In the genomic region with DNA sequence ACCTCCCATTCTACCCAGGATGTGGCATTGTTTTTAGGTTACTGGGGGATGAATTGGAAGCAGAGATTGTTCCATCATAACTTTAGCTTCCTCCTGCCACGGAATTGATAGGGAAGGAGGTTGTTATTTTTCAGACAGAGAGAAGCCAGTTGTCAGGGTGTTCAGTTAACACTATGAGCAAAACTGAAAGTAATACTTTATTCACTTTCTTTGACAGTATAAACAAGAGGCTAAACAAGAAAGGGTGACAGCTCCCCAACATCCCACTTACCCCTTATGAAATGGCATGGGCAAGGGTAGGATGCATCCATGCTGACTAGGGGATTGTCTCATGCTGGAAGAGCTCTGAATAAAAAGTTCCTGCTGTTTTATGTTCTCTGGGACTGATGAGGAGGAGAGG, we compare ENCODE assay signal across 25 cellular contexts. TPM values are rescaled to one million over a fixed set of nuclear protein-coding genes. Genes with fewer than 3 reads are reported as not detected.
"Had no signal": no experiment of that assay in that cellular context is flagged by ENCODE, and none has a peak within 500 bp of the region (broad histone marks: within the 10 kb centered on the region; RNA-seq: fewer than 3 reads in every experiment).

No MANE protein-coding gene starts in this region.

- H3K9me3 Mint-ChIP-seq: stimulated activated effector memory CD8-positive, alpha-beta T cell treated with anti-CD3 and anti-CD28 coated beads, Interleukin-12 subunit alpha, Interleukin-12 subunit beta, amount 100 ng/mL, for 72 hours had no signal

- H3K36me3 Mint-ChIP-seq: mesothelial cell of epicardium; naive B cell; natural killer cell treated with Interleukin-12 subunit alpha and Interleukin-12 subunit beta and Interleukin-15 and Interleukin-18, amount 100 ng/mL, for 72 hours; stimulated activated effector memory CD8-positive, alpha-beta T cell treated with anti-CD3 and anti-CD28 coated beads, Interleukin-12 subunit alpha, Interleukin-12 subunit beta, amount 100 ng/mL, for 72 hours had no signal

- H3K4me1 ChIP-seq: esophagus muscularis mucosa, foreskin keratinocyte, heart right ventricle, left lung, prostate gland, sigmoid colon, stomach, thyroid gland had no signal

- ATAC-seq: foreskin keratinocyte; heart right ventricle; left cardiac atrium; left lung; mucosa of descending colon; natural killer cell treated with Interleukin-12 subunit alpha and Interleukin-12 subunit beta and Interleukin-15 and Interleukin-18, amount 100 ng/mL, for 72 hours; right cardiac atrium; stimulated activated effector memory CD8-positive, alpha-beta T cell treated with anti-CD3 and anti-CD28 coated beads, Interleukin-12 subunit alpha, Interleukin-12 subunit beta, amount 100 ng/mL, for 72 hours had no signal

- H3K4me3 ChIP-seq: coronary artery, esophagus muscularis mucosa, heart right ventricle, left lung, mucosa of descending colon, prostate gland, sigmoid colon, stomach, thyroid gland had no signal

- H3K4me1 Mint-ChIP-seq: naive B cell; stimulated activated effector memory CD8-positive, alpha-beta T cell treated with anti-CD3 and anti-CD28 coated beads, Interleukin-12 subunit alpha, Interleukin-12 subunit beta, amount 100 ng/mL, for 72 hours had no signal

- H3K27me3 ChIP-seq: esophagus muscularis mucosa, foreskin keratinocyte, heart right ventricle, left lung, sigmoid colon, stomach, thyroid gland had no signal

- H3K27ac Mint-ChIP-seq: mesothelial cell of epicardium; naive B cell; natural killer cell treated with Interleukin-12 subunit alpha and Interleukin-12 subunit beta and Interleukin-15 and Interleukin-18, amount 100 ng/mL, for 72 hours; stimulated activated effector memory CD8-positive, alpha-beta T cell treated with anti-CD3 and anti-CD28 coated beads, Interleukin-12 subunit alpha, Interleukin-12 subunit beta, amount 100 ng/mL, for 72 hours had no signal

- H3K4me3 Mint-ChIP-seq: mesothelial cell of epicardium; naive B cell; natural killer cell treated with Interleukin-12 subunit alpha and Interleukin-12 subunit beta and Interleukin-15 and Interleukin-18, amount 100 ng/mL, for 72 hours; stimulated activated effector memory CD8-positive, alpha-beta T cell treated with anti-CD3 and anti-CD28 coated beads, Interleukin-12 subunit alpha, Interleukin-12 subunit beta, amount 100 ng/mL, for 72 hours had no signal

- DNase-seq: dermis blood vessel endothelial cell; effector memory CD4-positive, alpha-beta T cell; foreskin keratinocyte; glutamatergic neuron; heart right ventricle; hippocampal formation; left cardiac atrium; left lung; mesenchymal stem cell; mucosa of descending colon; naive B cell; right cardiac atrium; sigmoid colon; stimulated activated CD4-positive, alpha-beta T cell treated with anti-CD3 and anti-CD28 coated beads, Interleukin-2, amount 100 ng/mL, for 24 hours; stimulated activated CD4-positive, alpha-beta T cell treated with anti-CD3 and anti-CD28 coated beads, Interleukin-4, amount 100 ng/mL, for 24 hours; stimulated activated naive CD4-positive, alpha-beta T cell treated with Interleukin-2 at 50 U/mL for 16 hours; stomach; thyroid gland; trophoblast cell had no signal

- H3K27ac ChIP-seq: coronary artery, esophagus muscularis mucosa, foreskin keratinocyte, heart right ventricle, left lung, prostate gland, sigmoid colon, stomach, thyroid gland had no signal

- H3K9me3 ChIP-seq: esophagus muscularis mucosa, heart right ventricle, left lung, mucosa of descending colon, prostate gland, sigmoid colon, stomach, thyroid gland had no signal

- H3K36me3 ChIP-seq: esophagus muscularis mucosa, heart right ventricle, left lung, prostate gland, sigmoid colon, stomach, thyroid gland had no signal

RNA-seq across cellular contexts. Expression of a gene that starts 36.4 kb away (rescaled TPM):
- total RNA-seq: natural killer cell treated with Interleukin-12 subunit alpha and Interleukin-12 subunit beta and Interleukin-15 and Interleukin-18, amount 100 ng/mL, for 72 hours had no signal
